ENCODE assay signal across 10 cellular contexts in genomic region chr1:177959793-177960515, GRCh38. TPM values are rescaled to one million over a fixed set of nuclear protein-coding genes. Genes with fewer than 3 reads are reported as not detected.
A peak's percentile ranks its signal among the peaks of the same experiment; 100 is the strongest.
DNase-seq lines count a peak whose midpoint lies in the region; ATAC-seq and TF ChIP-seq lines count a peak whose summit lies in the region.
"Had no signal": no experiment of that assay in that cellular context is flagged by ENCODE, and none has a peak within 500 bp of the region (broad histone marks: within the 10 kb centered on the region; RNA-seq: fewer than 3 reads in every experiment).

No MANE protein-coding gene starts in this region.

- POLR2A ChIA-PET in AG04450 (lab: Yijun Ruan, JAX) = no interaction called here

- no peaks in the 10 kb centered on the region for H3K9me3 ChIP-seq in AG04450 (ENCODE audit: control insufficient read depth, insufficient read depth, low read length)

- no peak for DNase-seq in AG04450 (ENCODE audit: low read depth, low spot score)
- DNase-seq in HT1080 (ENCODE audit: low read depth) = peak; percentile 56
- DNase-seq in hepatic stellate cell (ENCODE audit: low spot score) = peak; percentile 40
- DNase-seq in GM13977 (ENCODE audit: low spot score) = no peak
- no peak for DNase-seq in substantia nigra (lab: John Stamatoyannopoulos, UW)
- DNase-seq: GF-D8 had no signal

- H3K27me3 ChIP-seq in AG04450 (ENCODE audit: control insufficient read depth, insufficient read depth, low read length) = no peaks in the 10 kb centered on the region

- H3K4me3 ChIP-seq in AG04450 (ENCODE audit: low read depth, low read length) = no peak overlapping the region

- in situ Hi-C loops in GM13977 (cut with MboI; ENCODE audit: low pct_unique_long_range_greater_than_20kb, low sequenced_read_pairs, unreplicated experiment) = no loop called here

- CTCF ChIA-PET in AG04450 (lab: Charles Lee) = interaction anchor here (1.2 to 1.8 kb wide), 2 partner anchors 10 to 323 kb away, joined by 4 to 6 read pairs; no protein-coding TSS in a partner anchor

- no peak for ATAC-seq in HG03378 (IDR thresholded peaks at IDR 0.05; ENCODE audit: unreplicated experiment)
- no peak for ATAC-seq in GM18858 (IDR thresholded peaks at IDR 0.05; ENCODE audit: unreplicated experiment)

- H3K27ac ChIP-seq in AG04450 (ENCODE audit: low read depth, low read length) (no peak overlapping the region), VCaP (no peak overlapping the region), substantia nigra (ENCODE audit: low read depth, low read length, poor library complexity, severe bottlenecking) (no peak overlapping the region)

- TF ChIP-seq CTCF in AG04450 (IDR thresholded peaks at IDR 0.05; ENCODE audit: low read depth, low read length) = peak; percentile 61
- TF ChIP-seq CTCF in VCaP (conservative IDR thresholded peaks at IDR 0.05) = peak; percentile 81
- no peak for TF ChIP-seq CTCF in GM13977 (IDR thresholded peaks at IDR 0.05; ENCODE audit: extremely low read depth, insufficient read depth, missing control alignments)

RNA-seq across cellular contexts. Expression of gene SEC16B, which starts 9.9 kb away (rescaled TPM):
- polyA plus RNA-seq in AG04450 (2011; rRNA removed) = 4.0 and 4.3 TPM in 2 replicates
- polyA minus RNA-seq in AG04450 (2011; rRNA and poly(A)+ RNA removed) = 3.8 and 5.7 TPM in 2 replicates
- total RNA-seq in HT1080 (2014; rRNA removed; shearing (Covaris generic)) = 0.59 and 1.5 TPM in 2 replicates
- 0.90 and 0.97 TPM in 2 replicates for polyA plus RNA-seq in HT1080 (2015; cell fraction: cytosol; rRNA removed)
- 1.6 TPM in 2 replicates for polyA plus RNA-seq in HT1080 (2015; cell fraction: nucleus; rRNA removed)
- total RNA-seq: T-helper 2 cell treated with Interferon-gamma antibody and Interleukin-4, amounts not matched to agents 100 ng/mL and 5 ng/mL, for 36 hours had no signal

Comparison
In these comparisons a context has a peak if more than half of its experiments do, and no peak if none do; other contexts are left out.
1. DNase-seq: peak in HT1080 (single experiment) and hepatic stellate cell (single experiment); none in AG04450 (single experiment), GM13977 (single experiment) and substantia nigra (0 of 49).